Comparison of ENCODE assay signal across 8 cellular contexts in the genomic region with DNA sequence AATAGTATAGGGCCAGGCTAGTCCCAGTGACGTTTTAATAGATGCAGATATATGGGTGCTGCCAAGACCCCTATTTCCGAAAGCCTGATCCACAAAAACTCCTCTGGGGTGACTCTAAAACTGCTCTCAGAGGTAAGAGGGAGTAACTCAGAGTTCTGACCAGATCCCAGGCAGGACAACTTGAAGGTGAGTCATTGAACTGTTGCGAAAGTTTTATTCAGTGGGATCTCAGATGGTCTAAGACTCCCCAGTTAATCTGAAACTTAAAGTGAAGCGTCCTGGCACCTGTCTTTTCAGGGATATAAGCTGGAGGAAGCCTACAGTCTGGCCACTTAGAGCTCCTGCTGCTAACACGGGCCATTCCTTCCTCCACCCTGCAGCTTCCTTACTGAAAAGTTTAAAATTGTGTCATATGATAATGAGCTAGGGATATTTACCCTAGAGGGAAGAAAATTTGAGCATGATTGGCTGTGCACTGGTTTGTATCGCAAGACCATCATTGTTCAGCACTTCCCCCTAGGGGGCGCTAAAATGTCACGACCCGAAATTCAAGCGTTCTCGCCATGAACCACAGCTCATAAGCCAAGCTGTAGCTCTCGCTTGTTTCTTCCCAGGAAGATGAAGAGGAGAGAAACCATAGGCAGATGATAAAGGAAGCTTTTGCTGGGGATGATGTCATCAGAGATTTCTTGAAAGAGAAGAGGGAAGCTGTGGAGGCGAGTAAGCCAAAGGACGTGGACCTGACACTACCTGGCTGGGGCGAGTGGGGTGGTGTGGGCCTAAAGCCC. TPM values are rescaled to one million over a fixed set of nuclear protein-coding genes. Genes with fewer than 3 reads are reported as not detected.
A peak's percentile ranks its signal among the peaks of the same experiment; 100 is the strongest.
DNase-seq lines count a peak whose midpoint lies in the region; ATAC-seq lines count a peak whose summit lies in the region.

No MANE protein-coding gene starts in this region.

- peak; percentile 75 for ATAC-seq in activated CD8-positive, alpha-beta T cell treated with anti-CD3 and anti-CD28 coated beads, Interleukin-2, amount 10 ng/mL, durations not matched to agents 7 days and 5 days
- peak; percentile 77 for ATAC-seq in effector memory CD8-positive, alpha-beta T cell (replicated peaks)

- H3K36me3 Mint-ChIP-seq in activated CD8-positive, alpha-beta T cell treated with anti-CD3 and anti-CD28 coated beads, Interleukin-2, amount 10 ng/mL, durations not matched to agents 7 days and 5 days (ENCODE audit: low read depth): peaks cover 36% of the 10 kb centered on the region
- H3K36me3 Mint-ChIP-seq in effector memory CD8-positive, alpha-beta T cell (ENCODE audit: insufficient read depth): peaks cover 27% of the 10 kb centered on the region

- H3K9me3 Mint-ChIP-seq in activated CD8-positive, alpha-beta T cell treated with anti-CD3 and anti-CD28 coated beads, Interleukin-2, amount 10 ng/mL, durations not matched to agents 7 days and 5 days (ENCODE audit: insufficient read depth): no peaks in the 10 kb centered on the region
- H3K9me3 Mint-ChIP-seq in effector memory CD8-positive, alpha-beta T cell: no peaks in the 10 kb centered on the region

- no peaks in the 10 kb centered on the region for H3K27me3 Mint-ChIP-seq in activated CD8-positive, alpha-beta T cell treated with anti-CD3 and anti-CD28 coated beads, Interleukin-2, amount 10 ng/mL, durations not matched to agents 7 days and 5 days (ENCODE audit: low read depth)
- H3K27me3 Mint-ChIP-seq in effector memory CD8-positive, alpha-beta T cell: no peaks in the 10 kb centered on the region

- H3K4me1 Mint-ChIP-seq in activated CD8-positive, alpha-beta T cell treated with anti-CD3 and anti-CD28 coated beads, Interleukin-2, amount 10 ng/mL, durations not matched to agents 7 days and 5 days (ENCODE audit: low read depth): peaks cover 4% of the 10 kb centered on the region
- peaks cover 0 to 2% of the 10 kb centered on the region in 2 donors for H3K4me1 Mint-ChIP-seq in effector memory CD8-positive, alpha-beta T cell (ENCODE audit: low read depth in 2 of 2)

- peak; percentile 6 for DNase-seq in DMS114 treated with DMSO at 0.1 percent for 48 hours (lab: John Stamatoyannopoulos, UW; ENCODE audit: unreplicated experiment)
- DNase-seq in HCEC 1CT: peak; percentile 44
- DNase-seq in NCI-H526 (lab: John Stamatoyannopoulos, UW): peak; percentile 31 to 77
- peak; percentile 80 for DNase-seq in activated CD8-positive, alpha-beta T cell treated with anti-CD3 and anti-CD28 coated beads, Interleukin-2, amount 10 ng/mL, durations not matched to agents 7 days and 5 days
- peak; percentile 65 to 68 (median 68) for DNase-seq in effector memory CD8-positive, alpha-beta T cell
- DNase-seq in middle frontal gyrus (ENCODE audit: extremely low spot score, low spot score): peak; percentile 53
- DNase-seq in stimulated activated CD8-positive, alpha-beta memory T cell treated with anti-CD3 and anti-CD28 coated beads, Interleukin-7, amount 100 ng/mL, for 1 hour (ENCODE audit: low read depth in 2 of 2): peak; percentile 34 to 55
- DNase-seq in GOT3 (lab: John Stamatoyannopoulos, UW): no peak

- H3K4me3 Mint-ChIP-seq in activated CD8-positive, alpha-beta T cell treated with anti-CD3 and anti-CD28 coated beads, Interleukin-2, amount 10 ng/mL, durations not matched to agents 7 days and 5 days: no peak overlapping the region
- H3K4me3 Mint-ChIP-seq in effector memory CD8-positive, alpha-beta T cell: no peak overlapping the region

- POLR2A ChIA-PET in activated CD8-positive, alpha-beta T cell treated with anti-CD3 and anti-CD28 coated beads, Interleukin-2, amount 10 ng/mL, durations not matched to agents 7 days and 5 days (lab: Charles Lee): interaction anchor here (0.8 kb wide), 1 partner anchor 175 kb away, joined by 4 read pairs; no protein-coding TSS in a partner anchor

- H3K27ac Mint-ChIP-seq in activated CD8-positive, alpha-beta T cell treated with anti-CD3 and anti-CD28 coated beads, Interleukin-2, amount 10 ng/mL, durations not matched to agents 7 days and 5 days: no peak overlapping the region
- H3K27ac Mint-ChIP-seq in effector memory CD8-positive, alpha-beta T cell: no peak overlapping the region

- CTCF ChIA-PET in activated CD8-positive, alpha-beta T cell treated with anti-CD3 and anti-CD28 coated beads, Interleukin-2, amount 10 ng/mL, durations not matched to agents 7 days and 5 days (lab: Charles Lee): interaction anchor here (0.6 to 6.5 kb wide), 45 partner anchors 8 to 324 kb away, joined by 3 to 148 read pairs (median 4); partner anchors contain the start of genes BCORL1 and UTP14A

RNA-seq across cellular contexts. Expression of gene UTP14A, which starts 19.5 kb away (rescaled TPM):
- 10 to 100 TPM; 28.1 to 29.7 TPM for total RNA-seq in activated CD8-positive, alpha-beta T cell treated with anti-CD3 and anti-CD28 coated beads, Interleukin-2, amount 10 ng/mL, durations not matched to agents 7 days and 5 days

RNA-seq across cellular contexts. Expression of gene BCORL1, which starts 56.9 kb away (rescaled TPM):
- 10 to 100 TPM in 1 of 2 experiments, 1 to 10 TPM in 1; 9.7 to 10.9 TPM for total RNA-seq in activated CD8-positive, alpha-beta T cell treated with anti-CD3 and anti-CD28 coated beads, Interleukin-2, amount 10 ng/mL, durations not matched to agents 7 days and 5 days
